In genomic region chr1:23122796-23123195, GRCh38 we compare ENCODE assay signal across 1 cellular context.
TF ChIP-seq lines count a peak whose summit lies in the region.

No MANE protein-coding gene starts in this region.

TF ChIP-seq in GM23338, 12 proteins besides CTCF, POLR2A, EP300 and RAD21:
- TF ChIP-seq STAT1 (IDR thresholded peaks at IDR 0.05; ENCODE audit: unreplicated experiment) (no peak), EZH2 (IDR thresholded peaks at IDR 0.05; ENCODE audit: low read depth, unreplicated experiment) (no peak), ETS1 (IDR thresholded peaks at IDR 0.05) (no peak), ZNF462 (CRISPR knock-in tag; IDR thresholded peaks at IDR 0.05) (no peak), EZH2phosphoT487 (IDR thresholded peaks at IDR 0.05; ENCODE audit: unreplicated experiment) (no peak), REST (IDR thresholded peaks at IDR 0.05; ENCODE audit: unreplicated experiment) (no peak), CREB1 (CRISPR knock-in tag; IDR thresholded peaks at IDR 0.05; ENCODE audit: low read depth) (no peak), NANOG (IDR thresholded peaks at IDR 0.05; ENCODE audit: borderline replicate concordance) (no peak), POLR2AphosphoS5 (IDR thresholded peaks at IDR 0.05; ENCODE audit: low read depth) (no peak), ZNF331 (CRISPR knock-in tag; IDR thresholded peaks at IDR 0.05; ENCODE audit: low read depth) (no peak), ZNF114 (CRISPR knock-in tag; IDR thresholded peaks at IDR 0.05) (no peak), JUNB (IDR thresholded peaks at IDR 0.05; ENCODE audit: unreplicated experiment) (no peak)
